ENCODE assay signal across 28 cellular contexts in genomic region chr20:62562831-62563230, GRCh38.
"Had no signal": no experiment of that assay in that cellular context is flagged by ENCODE, and none has a peak within 500 bp of the region (broad histone marks: within the 10 kb centered on the region; RNA-seq: fewer than 3 reads in every experiment).

No MANE protein-coding gene starts in this region.

- H3K4me1 ChIP-seq: lower lobe of right lung, suprapubic skin, tibial artery, upper lobe of right lung had no signal

- H3K9me3 ChIP-seq: lower lobe of right lung, neutrophil, spleen, suprapubic skin, tibial artery, upper lobe of right lung had no signal

- H3K4me1 Mint-ChIP-seq: activated CD4-positive, alpha-beta T cell treated with anti-CD3 and anti-CD28 coated beads, Interleukin-2, amount 10 ng/mL, durations not matched to agents 24 days and 14 days had no signal

- H3K4me3 ChIP-seq: lower lobe of right lung, spleen, suprapubic skin, tibial artery, upper lobe of right lung had no signal

- H3K4me3 Mint-ChIP-seq: activated CD4-positive, alpha-beta memory T cell treated with anti-CD3 and anti-CD28 coated beads for 36 hours; activated CD4-positive, alpha-beta T cell treated with anti-CD3 and anti-CD28 coated beads, Interleukin-2, amount 10 ng/mL, durations not matched to agents 24 days and 14 days; activated naive CD4-positive, alpha-beta T cell treated with anti-CD3 and anti-CD28 coated beads, Interleukin-2, amount 50 U/mL, for 24 hours; activated naive CD8-positive, alpha-beta T cell treated with anti-CD3 and anti-CD28 coated beads, Interleukin-2, amount 50 U/mL, for 24 hours; activated T-cell treated with anti-CD3 and anti-CD28 coated beads, Interleukin-2, amount 50 U/mL, for 24 hours; activated T-helper 17 cell treated with anti-CD3 and anti-CD28 coated beads, Interleukin-2, amount 50 U/mL, for 72 hours; immature natural killer cell; nephron; T-helper 17 cell had no signal

- H3K27ac ChIP-seq: epithelial cell of prostate, lower lobe of right lung, neutrophil, spleen, suprapubic skin, tibial artery, upper lobe of right lung had no signal

- FAIRE-seq: colon, endometrium, frontal cortex, kidney had no signal

- H3K36me3 ChIP-seq: lower lobe of right lung, neutrophil, spleen, suprapubic skin, tibial artery, upper lobe of right lung had no signal

- DNase-seq: activated CD4-positive, alpha-beta memory T cell treated with anti-CD3 and anti-CD28 coated beads for 36 hours; activated CD4-positive, alpha-beta T cell treated with anti-CD3 and anti-CD28 coated beads, Interleukin-2, amount 10 ng/mL, durations not matched to agents 24 days and 14 days; activated CD4-positive, CD25-positive, alpha-beta regulatory T cell treated with anti-CD3 and anti-CD28 coated beads, Interleukin-2, amount 50 U/mL, for 72 hours; activated CD8-positive, alpha-beta memory T cell treated with anti-CD3 and anti-CD28 coated beads, Interleukin-2, amount 50 U/mL, for 4 hours; activated naive CD8-positive, alpha-beta T cell treated with anti-CD3 and anti-CD28 coated beads, Interleukin-2, amount 50 U/mL, for 24 hours; activated T-cell treated with anti-CD3 and anti-CD28 coated beads, Interleukin-2, amount 50 U/mL, for 24 hours; amygdala; effector CD8-positive, alpha-beta T cell; glutamatergic neuron; hippocampal formation; immature natural killer cell; kidney; lower lobe of right lung; mesenchymal stem cell; spleen; stimulated activated naive CD4-positive, alpha-beta T cell; T-helper 17 cell; tibial artery; upper lobe of right lung had no signal

- ATAC-seq: activated naive CD8-positive, alpha-beta T cell treated with anti-CD3 and anti-CD28 coated beads, Interleukin-2, amount 50 U/mL, for 24 hours; activated T-helper 17 cell treated with anti-CD3 and anti-CD28 coated beads, Interleukin-2, amount 50 U/mL, for 72 hours; lower lobe of right lung; T-helper 17 cell; upper lobe of right lung had no signal

- H3K27me3 ChIP-seq: tibial artery had no signal

- H3K9me3 Mint-ChIP-seq: activated CD4-positive, alpha-beta memory T cell treated with anti-CD3 and anti-CD28 coated beads for 36 hours; activated CD4-positive, alpha-beta T cell treated with anti-CD3 and anti-CD28 coated beads, Interleukin-2, amount 10 ng/mL, durations not matched to agents 24 days and 14 days; activated naive CD4-positive, alpha-beta T cell treated with anti-CD3 and anti-CD28 coated beads, Interleukin-2, amount 50 U/mL, for 24 hours; activated naive CD8-positive, alpha-beta T cell treated with anti-CD3 and anti-CD28 coated beads, Interleukin-2, amount 50 U/mL, for 24 hours; activated T-cell treated with anti-CD3 and anti-CD28 coated beads, Interleukin-2, amount 50 U/mL, for 24 hours; activated T-helper 17 cell treated with anti-CD3 and anti-CD28 coated beads, Interleukin-2, amount 50 U/mL, for 72 hours; immature natural killer cell; nephron had no signal

- H3K36me3 Mint-ChIP-seq: activated CD4-positive, alpha-beta memory T cell treated with anti-CD3 and anti-CD28 coated beads for 36 hours; activated naive CD4-positive, alpha-beta T cell treated with anti-CD3 and anti-CD28 coated beads, Interleukin-2, amount 50 U/mL, for 24 hours; immature natural killer cell had no signal
